ENCODE assay signal across 17 cellular contexts in genomic region chr12:25197608-25198007, GRCh38. TPM values are rescaled to one million over a fixed set of nuclear protein-coding genes. Genes with fewer than 3 reads are reported as not detected.
"Had no signal": no experiment of that assay in that cellular context is flagged by ENCODE, and none has a peak within 500 bp of the region (broad histone marks: within the 10 kb centered on the region; RNA-seq: fewer than 3 reads in every experiment).

No MANE protein-coding gene starts in this region.

- H3K27me3 Mint-ChIP-seq: activated CD8-positive, alpha-beta T cell treated with anti-CD3 and anti-CD28 coated beads for 36 hours; stimulated activated memory B cell treated with anti-CD40 and anti-IgM and Interleukin-4, amounts not matched to agents 10 μg/mL and 1 μg/mL and 100 μg/mL, for 72 hours had no signal

- DNase-seq: activated CD4-positive, alpha-beta T cell treated with anti-CD3 and anti-CD28 coated beads for 4 hours; activated CD8-positive, alpha-beta memory T cell treated with anti-CD3 and anti-CD28 coated beads, Interleukin-2, amount 50 U/mL, for 4 hours; activated CD8-positive, alpha-beta T cell treated with anti-CD3 and anti-CD28 coated beads for 36 hours; activated naive CD4-positive, alpha-beta T cell treated with Interleukin-2 at 50 U/mL for 16 hours; foreskin keratinocyte; head of caudate nucleus; left lung; spleen; stimulated activated CD4-positive, alpha-beta T cell treated with anti-CD3 and anti-CD28 coated beads, Interleukin-1b, Interleukin-23, amount 100 ng/mL, for 48 hours; substantia nigra; T-helper 9 cell; trophoblast cell had no signal

- H3K27ac Mint-ChIP-seq: activated CD8-positive, alpha-beta T cell treated with anti-CD3 and anti-CD28 coated beads for 36 hours; activated T-helper 1 cell treated with anti-CD3 and anti-CD28 coated beads, Interleukin-12 subunit alpha, Interleukin-12 subunit beta, Interleukin-2, Interleukin-4 antibody, amounts not matched to agents 30 ng/mL and 10 ng/mL and 1 ng/mL, durations not matched to agents 14 hours and 24 hours and 36 hours; stimulated activated memory B cell treated with anti-CD40 and anti-IgM and Interleukin-4, amounts not matched to agents 10 μg/mL and 1 μg/mL and 100 μg/mL, for 72 hours had no signal

- H3K9me3 Mint-ChIP-seq: activated CD8-positive, alpha-beta T cell treated with anti-CD3 and anti-CD28 coated beads for 36 hours; activated T-helper 1 cell treated with anti-CD3 and anti-CD28 coated beads, Interleukin-12 subunit alpha, Interleukin-12 subunit beta, Interleukin-2, Interleukin-4 antibody, amounts not matched to agents 30 ng/mL and 10 ng/mL and 1 ng/mL, durations not matched to agents 14 hours and 24 hours and 36 hours; neural crest cell; stimulated activated memory B cell treated with anti-CD40 and anti-IgM and Interleukin-4, amounts not matched to agents 10 μg/mL and 1 μg/mL and 100 μg/mL, for 72 hours had no signal

- ATAC-seq: activated CD8-positive, alpha-beta T cell treated with anti-CD3 and anti-CD28 coated beads for 36 hours; foreskin keratinocyte; left lung; sciatic nerve; stimulated activated memory B cell treated with anti-CD40 and anti-IgM and Interleukin-4, amounts not matched to agents 10 μg/mL and 1 μg/mL and 100 μg/mL, for 72 hours had no signal

- H3K4me3 Mint-ChIP-seq: activated CD8-positive, alpha-beta T cell treated with anti-CD3 and anti-CD28 coated beads for 36 hours; activated T-helper 1 cell treated with anti-CD3 and anti-CD28 coated beads, Interleukin-12 subunit alpha, Interleukin-12 subunit beta, Interleukin-2, Interleukin-4 antibody, amounts not matched to agents 30 ng/mL and 10 ng/mL and 1 ng/mL, durations not matched to agents 14 hours and 24 hours and 36 hours; neural crest cell; stimulated activated memory B cell treated with anti-CD40 and anti-IgM and Interleukin-4, amounts not matched to agents 10 μg/mL and 1 μg/mL and 100 μg/mL, for 72 hours had no signal

RNA-seq across cellular contexts. Expression of gene DNAI7, which starts 2.6 kb away (rescaled TPM):
- total RNA-seq: activated CD8-positive, alpha-beta T cell treated with anti-CD3 and anti-CD28 coated beads for 36 hours; pulmonary artery endothelial cell had no signal
